ENCODE assay signal across 8 cellular contexts in the genomic region with DNA sequence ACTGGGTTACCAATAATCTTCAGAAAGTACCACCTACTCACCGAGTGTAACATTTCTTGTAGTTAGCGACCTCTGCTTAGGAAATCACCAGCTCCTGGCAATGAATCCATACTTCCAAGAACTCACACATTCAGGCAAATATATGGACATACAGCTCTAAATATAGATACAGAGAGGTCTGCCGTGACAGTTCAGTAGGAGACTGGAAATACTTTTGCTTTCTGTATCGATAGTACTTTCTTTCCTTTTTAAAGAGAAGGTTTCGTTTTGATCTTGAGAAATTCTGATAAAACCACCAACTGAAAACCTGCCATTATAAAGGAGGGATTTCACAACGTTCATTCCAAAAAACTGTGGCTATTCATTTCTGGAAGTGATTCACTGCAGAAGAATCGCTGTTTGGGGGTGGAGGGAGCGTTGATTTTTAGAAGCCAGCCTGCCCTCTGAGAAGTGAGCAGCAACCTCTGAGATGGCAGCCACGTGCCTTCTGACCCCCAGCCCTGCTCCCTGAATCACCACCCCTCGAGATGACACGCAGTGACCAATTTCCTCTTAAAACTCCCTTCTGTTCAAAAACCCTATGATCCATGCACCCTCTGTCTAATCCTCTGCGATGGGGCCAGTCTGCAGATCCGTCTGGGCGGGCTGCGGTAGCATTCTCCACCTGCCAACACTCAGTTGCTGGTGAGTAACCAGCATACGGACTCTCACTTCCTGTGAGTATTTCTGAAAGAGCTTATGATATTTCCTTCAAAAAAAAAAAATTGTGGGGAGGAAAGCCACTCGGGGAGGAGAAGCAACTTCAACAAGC.
DNase-seq lines count a peak whose midpoint lies in the region; ATAC-seq and TF ChIP-seq lines count a peak whose summit lies in the region.

No MANE protein-coding gene starts in this region.

- H3K4me3 ChIP-seq in SJCRH30 (peak overlapping the region; percentile 54), heart left ventricle (peak overlapping the region; percentile 12 to 59 (median 49)), skin epidermis (peak overlapping the region; percentile 34 to 50 (median 37))

- peak overlapping the region; percentile 81 for H3K4me3 Mint-ChIP-seq in activated naive CD4-positive, alpha-beta T cell treated with anti-CD3 and anti-CD28 coated beads for 36 hours

- no peak for TF ChIP-seq CTCF in heart left ventricle (IDR thresholded peaks at IDR 0.05)

- DNase-seq in AG20443 (ENCODE audit: low spot score) (peak; percentile 73), SJCRH30 (peak; percentile 79 to 80), heart left ventricle (peak; percentile 53 to 84 (median 63)), SK-N-DZ (ENCODE audit: low spot score) (no peak)
- peak; percentile 92 for DNase-seq in activated naive CD4-positive, alpha-beta T cell treated with anti-CD3 and anti-CD28 coated beads for 36 hours

- no peaks in the 10 kb centered on the region for H3K27me3 Mint-ChIP-seq in activated naive CD4-positive, alpha-beta T cell treated with anti-CD3 and anti-CD28 coated beads for 36 hours (ENCODE audit: low read depth)

- peak overlapping the region; percentile 97 for H3K27ac Mint-ChIP-seq in activated naive CD4-positive, alpha-beta T cell treated with anti-CD3 and anti-CD28 coated beads for 36 hours

- ATAC-seq in GM19324 (IDR thresholded peaks at IDR 0.05; ENCODE audit: low FRiP score, unreplicated experiment) (peak; percentile 77), HG03439 (IDR thresholded peaks at IDR 0.05; ENCODE audit: unreplicated experiment) (peak; percentile 69), heart left ventricle (peak; percentile 44 to 81 (median 80))

- intact Hi-C loops in activated naive CD4-positive, alpha-beta T cell treated with anti-CD3 and anti-CD28 coated beads for 36 hours (cut with micrococcal nuclease) = loop anchor here (1.0 to 5.0 kb wide), 16 partner anchors 13 to 961 kb away; a partner anchor contains a TSS
- intact Hi-C loops in heart left ventricle (cut with DNase I) = no loop called here

- 4 to 11% (median 5%) methylated on average over 17 of the region's 17 CpGs for WGBS in heart left ventricle, 4 donors

- CTCF ChIA-PET in activated naive CD4-positive, alpha-beta T cell treated with anti-CD3 and anti-CD28 coated beads for 36 hours (lab: Charles Lee) = interaction anchor here (0.5 to 1.5 kb wide), 6 partner anchors 15 to 184 kb away, joined by 3 to 5 read pairs (median 4); no protein-coding TSS in a partner anchor

- H3K4me1 ChIP-seq in SJCRH30 = peaks cover 39% of the 10 kb centered on the region
- peaks cover 0 to 85% (median 61%) of the 10 kb centered on the region in 12 donors for H3K4me1 ChIP-seq in heart left ventricle

- H3K27me3 ChIP-seq in SJCRH30 (no peaks in the 10 kb centered on the region), heart left ventricle (no peaks in the 10 kb centered on the region)

- no peaks in the 10 kb centered on the region for H3K9me3 Mint-ChIP-seq in activated naive CD4-positive, alpha-beta T cell treated with anti-CD3 and anti-CD28 coated beads for 36 hours

- H3K27ac ChIP-seq in SJCRH30 (peak overlapping the region; percentile 86), heart left ventricle (peak overlapping the region; percentile 7 to 92 (median 82)), skin epidermis (peak overlapping the region; percentile 26 to 95 (median 85))

- peaks cover 91% of the 10 kb centered on the region for H3K4me1 Mint-ChIP-seq in activated naive CD4-positive, alpha-beta T cell treated with anti-CD3 and anti-CD28 coated beads for 36 hours (ENCODE audit: low read depth)

- peaks cover 71% of the 10 kb centered on the region for H3K36me3 Mint-ChIP-seq in activated naive CD4-positive, alpha-beta T cell treated with anti-CD3 and anti-CD28 coated beads for 36 hours (ENCODE audit: low read depth)

- H3K9me3 ChIP-seq in SJCRH30 (replicated peaks) = no peaks in the 10 kb centered on the region
- no peaks in the 10 kb centered on the region for H3K9me3 ChIP-seq in heart left ventricle

- TF ChIP-seq POLR2A in heart left ventricle (IDR thresholded peaks at IDR 0.05) = peak in 1 of 2 donors; percentile 30

- H3K36me3 ChIP-seq in SJCRH30 (no peaks in the 10 kb centered on the region), heart left ventricle (peaks cover 0 to 8% (median 0%) of the 10 kb centered on the region in 9 donors)
